Comparison of ENCODE assay signal across 1 cellular context in the genomic region with DNA sequence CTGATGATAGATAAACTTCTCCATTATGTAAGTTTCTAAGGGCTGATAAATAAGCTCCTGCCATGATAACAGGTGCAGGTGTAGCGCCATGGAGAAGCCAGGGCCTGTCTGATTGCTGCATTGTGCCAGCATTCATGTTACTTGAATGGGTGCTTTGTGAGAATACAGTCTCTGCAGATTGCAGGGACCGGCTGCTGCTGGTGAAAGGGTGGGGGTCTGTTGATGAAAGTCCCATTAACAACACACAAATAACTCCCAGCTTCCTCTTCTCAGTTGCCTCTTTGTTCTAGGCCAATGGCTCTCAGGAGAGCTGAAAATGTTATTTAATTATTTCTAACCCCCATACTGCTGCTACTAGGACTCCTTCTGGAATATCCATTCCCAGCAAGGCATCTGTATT.
TF ChIP-seq lines count a peak whose summit lies in the region.

No MANE protein-coding gene starts in this region.

TF ChIP-seq in H1, 55 proteins besides CTCF, POLR2A, EP300 and RAD21 (continued from another document):
- TF ChIP-seq, protein P1, sequence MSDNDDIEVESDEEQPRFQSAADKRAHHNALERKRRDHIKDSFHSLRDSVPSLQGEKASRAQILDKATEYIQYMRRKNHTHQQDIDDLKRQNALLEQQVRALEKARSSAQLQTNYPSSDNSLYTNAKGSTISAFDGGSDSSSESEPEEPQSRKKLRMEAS (IDR thresholded peaks at IDR 0.05), result no peak
